In the genomic region with DNA sequence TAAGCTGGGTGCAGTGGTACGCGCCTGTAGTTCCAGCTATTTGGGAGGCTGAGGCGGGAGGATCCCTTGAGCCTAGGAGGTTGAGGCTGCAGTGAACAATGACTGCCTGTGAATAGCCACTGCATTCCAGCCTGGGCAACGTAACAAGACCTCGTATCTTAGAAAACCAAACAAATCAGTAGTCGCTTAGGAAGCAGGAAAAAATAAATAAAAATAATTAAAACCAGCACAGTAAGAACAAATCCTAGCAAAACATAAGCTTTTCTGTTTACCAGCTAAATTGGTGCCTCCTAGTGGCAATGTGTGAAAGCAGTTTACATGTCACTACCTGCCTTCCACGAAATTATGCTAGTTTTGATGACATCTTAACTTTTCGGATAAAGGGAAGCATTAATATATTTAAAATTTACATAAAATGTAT, we compare ENCODE assay signal across 9 cellular contexts. TPM values are rescaled to one million over a fixed set of nuclear protein-coding genes. Genes with fewer than 3 reads are reported as not detected.
DNase-seq lines count a peak whose midpoint lies in the region; ATAC-seq, FAIRE-seq and TF ChIP-seq lines count a peak whose summit lies in the region.
"Had no signal": no experiment of that assay in that cellular context is flagged by ENCODE, and none has a peak within 500 bp of the region (broad histone marks: within the 10 kb centered on the region; RNA-seq: fewer than 3 reads in every experiment).

No MANE protein-coding gene starts in this region.

- WGBS in esophagus muscularis mucosa = 43% methylated on average over 8 of the region's 8 CpGs
- WGBS in pancreas, 2 donors = 33 to 44% methylated on average over 8 of the region's 8 CpGs

- intact Hi-C loops in esophagus muscularis mucosa (cut with DNase I) (no loop called here), pancreas (cut with DNase I) (no loop called here)

- TF ChIP-seq CTCF in HFF-Myc (IDR thresholded peaks at IDR 0.05; ENCODE audit: low read depth, low read length, missing control alignments) (peak; percentile 60), esophagus muscularis mucosa (IDR thresholded peaks at IDR 0.05) (peak; percentile 24 to 61 (median 29)), pancreas (IDR thresholded peaks at IDR 0.05) (peak; percentile 21 to 50 (median 34))

- TF ChIP-seq POLR2A in esophagus muscularis mucosa (IDR thresholded peaks at IDR 0.05; ENCODE audit: low read depth) = no peak

- ATAC-seq in SK-N-SH treated with all-trans-retinoic acid at 6 μM for 48 hours = peak; percentile 6
- ATAC-seq in pancreas = no peak

- H3K9me3 ChIP-seq in esophagus muscularis mucosa = no peaks in the 10 kb centered on the region
- H3K9me3 ChIP-seq in pancreas = no peaks in the 10 kb centered on the region

- DNase-seq in CD1c-positive myeloid dendritic cell (ENCODE audit: extremely low spot score) (peak; percentile 60), HFF-Myc (ENCODE audit: extremely low read depth, low read depth) (peak; percentile 69), esophagus muscularis mucosa (ENCODE audit: extremely low spot score) (no peak), pancreas (peak in 1 of 6 donors; percentile 21), activated gamma-delta T cell (lab: John Stamatoyannopoulos, UW) (no peak), NCI-H1105 (lab: John Stamatoyannopoulos, UW) (no peak)
- no peak for DNase-seq in stimulated activated naive CD4-positive, alpha-beta T cell treated with Interleukin-2 at 50 U/mL for 16 hours (lab: John Stamatoyannopoulos, UW)

- FAIRE-seq in pancreas (lab: Jason Lieb, UNC) = peak; percentile 9

- H3K4me3 ChIP-seq in HFF-Myc (replicated peaks; ENCODE audit: low read depth, low read length) (peak overlapping the region; percentile 79), esophagus muscularis mucosa (peak overlapping the region; percentile 72 to 96 (median 82)), pancreas (peak overlapping the region in 3 of 4 donors; percentile 20 to 75 (median 75))

- peaks cover 32 to 43% (median 37%) of the 10 kb centered on the region in 4 donors for H3K4me1 ChIP-seq in esophagus muscularis mucosa
- H3K4me1 ChIP-seq in pancreas = peaks cover 12 to 29% (median 22%) of the 10 kb centered on the region in 3 donors

- H3K27ac ChIP-seq in esophagus muscularis mucosa (replicated peaks in 1 of 4) (peak overlapping the region; percentile 86 to 99 (median 95)), pancreas (peak overlapping the region in 2 of 4 donors; percentile 100)

- TF ChIP-seq EP300 in esophagus muscularis mucosa (IDR thresholded peaks at IDR 0.05) = no peak

- H3K36me3 ChIP-seq in esophagus muscularis mucosa (peaks cover 22 to 43% (median 38%) of the 10 kb centered on the region in 4 donors), pancreas (peaks cover 0 to 9% (median 0%) of the 10 kb centered on the region in 3 donors)

- H3K27me3 ChIP-seq in esophagus muscularis mucosa = no peaks in the 10 kb centered on the region
- no peaks in the 10 kb centered on the region for H3K27me3 ChIP-seq in pancreas

TF ChIP-seq in SK-N-SH treated with all-trans-retinoic acid at 6 μM for 48 hours, 23 proteins besides CTCF, POLR2A, EP300 and RAD21:
- TF ChIP-seq ZNF70 (CRISPR knock-in tag; IDR thresholded peaks at IDR 0.05) (no peak), ISL1 (CRISPR knock-in tag; IDR thresholded peaks at IDR 0.05) (no peak), BACH2 (CRISPR knock-in tag; IDR thresholded peaks at IDR 0.05; ENCODE audit: borderline replicate concordance) (no peak), TOX (CRISPR knock-in tag; IDR thresholded peaks at IDR 0.05; ENCODE audit: borderline replicate concordance) (no peak), SNAI2 (CRISPR knock-in tag; IDR thresholded peaks at IDR 0.05) (no peak), OSR1 (CRISPR knock-in tag; IDR thresholded peaks at IDR 0.05) (no peak), ZNF565 (CRISPR knock-in tag; conservative IDR thresholded peaks at IDR 0.05; ENCODE audit: low read depth) (no peak), ZC3H10 (CRISPR knock-in tag; IDR thresholded peaks at IDR 0.05) (no peak), CSDC2 (CRISPR knock-in tag; IDR thresholded peaks at IDR 0.05) (no peak)
- TF ChIP-seq, protein P1, sequence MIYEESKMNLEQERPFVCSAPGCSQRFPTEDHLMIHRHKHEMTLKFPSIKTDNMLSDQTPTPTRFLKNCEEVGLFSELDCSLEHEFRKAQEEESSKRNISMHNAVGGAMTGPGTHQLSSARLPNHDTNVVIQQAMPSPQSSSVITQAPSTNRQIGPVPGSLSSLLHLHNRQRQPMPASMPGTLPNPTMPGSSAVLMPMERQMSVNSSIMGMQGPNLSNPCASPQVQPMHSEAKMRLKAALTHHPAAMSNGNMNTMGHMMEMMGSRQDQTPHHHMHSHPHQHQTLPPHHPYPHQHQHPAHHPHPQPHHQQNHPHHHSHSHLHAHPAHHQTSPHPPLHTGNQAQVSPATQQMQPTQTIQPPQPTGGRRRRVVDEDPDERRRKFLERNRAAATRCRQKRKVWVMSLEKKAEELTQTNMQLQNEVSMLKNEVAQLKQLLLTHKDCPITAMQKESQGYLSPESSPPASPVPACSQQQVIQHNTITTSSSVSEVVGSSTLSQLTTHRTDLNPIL (CRISPR knock-in tag; IDR thresholded peaks at IDR 0.05; ENCODE audit: low read depth) = no peak
- TF ChIP-seq, protein P2, sequence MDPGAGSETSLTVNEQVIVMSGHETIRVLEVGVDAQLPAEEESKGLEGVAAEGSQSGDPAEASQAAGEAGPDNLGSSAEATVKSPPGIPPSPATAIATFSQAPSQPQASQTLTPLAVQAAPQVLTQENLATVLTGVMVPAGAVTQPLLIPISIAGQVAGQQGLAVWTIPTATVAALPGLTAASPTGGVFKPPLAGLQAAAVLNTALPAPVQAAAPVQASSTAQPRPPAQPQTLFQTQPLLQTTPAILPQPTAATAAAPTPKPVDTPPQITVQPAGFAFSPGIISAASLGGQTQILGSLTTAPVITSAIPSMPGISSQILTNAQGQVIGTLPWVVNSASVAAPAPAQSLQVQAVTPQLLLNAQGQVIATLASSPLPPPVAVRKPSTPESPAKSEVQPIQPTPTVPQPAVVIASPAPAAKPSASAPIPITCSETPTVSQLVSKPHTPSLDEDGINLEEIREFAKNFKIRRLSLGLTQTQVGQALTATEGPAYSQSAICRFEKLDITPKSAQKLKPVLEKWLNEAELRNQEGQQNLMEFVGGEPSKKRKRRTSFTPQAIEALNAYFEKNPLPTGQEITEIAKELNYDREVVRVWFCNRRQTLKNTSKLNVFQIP (CRISPR knock-in tag; IDR thresholded peaks at IDR 0.05; ENCODE audit: borderline replicate concordance, low read depth) = no peak
- TF ChIP-seq, protein P3, sequence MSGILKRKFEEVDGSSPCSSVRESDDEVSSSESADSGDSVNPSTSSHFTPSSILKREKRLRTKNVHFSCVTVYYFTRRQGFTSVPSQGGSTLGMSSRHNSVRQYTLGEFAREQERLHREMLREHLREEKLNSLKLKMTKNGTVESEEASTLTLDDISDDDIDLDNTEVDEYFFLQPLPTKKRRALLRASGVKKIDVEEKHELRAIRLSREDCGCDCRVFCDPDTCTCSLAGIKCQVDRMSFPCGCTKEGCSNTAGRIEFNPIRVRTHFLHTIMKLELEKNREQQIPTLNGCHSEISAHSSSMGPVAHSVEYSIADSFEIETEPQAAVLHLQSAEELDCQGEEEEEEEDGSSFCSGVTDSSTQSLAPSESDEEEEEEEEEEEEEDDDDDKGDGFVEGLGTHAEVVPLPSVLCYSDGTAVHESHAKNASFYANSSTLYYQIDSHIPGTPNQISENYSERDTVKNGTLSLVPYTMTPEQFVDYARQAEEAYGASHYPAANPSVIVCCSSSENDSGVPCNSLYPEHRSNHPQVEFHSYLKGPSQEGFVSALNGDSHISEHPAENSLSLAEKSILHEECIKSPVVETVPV (CRISPR knock-in tag; IDR thresholded peaks at IDR 0.05) = no peak

RNA-seq across cellular contexts. Expression of a gene that starts 1.3 kb away (rescaled TPM):
- total RNA-seq in esophagus muscularis mucosa (10 to 100 TPM in 2 of 4 donors, 1 to 10 TPM in 2; 5.4 to 13.4 (median 9.9) TPM), pancreas (1 to 10 TPM; 2.3 to 6.2 (median 4.3) TPM)
- polyA plus RNA-seq in pancreas = 10 to 100 TPM; 16.6 to 18.1 TPM

RNA-seq across cellular contexts. Expression of a gene that starts 11.4 kb away (rescaled TPM):
- total RNA-seq in esophagus muscularis mucosa (100 to 1,000 TPM; 255 to 471 (median 274) TPM), pancreas (10 to 100 TPM in 1 of 6 donors, 1 to 10 TPM in 5; 1.1 to 13.2 (median 4.6) TPM)
- 1 to 10 TPM; 8.6 TPM for polyA plus RNA-seq in pancreas

RNA-seq across cellular contexts. Expression of a gene that starts 18.0 kb away (rescaled TPM):
- 1 to 10 TPM in 2 of 4 donors, under 1 TPM in 2; 0.50 to 1.9 (median 1.3) TPM for total RNA-seq in esophagus muscularis mucosa
- total RNA-seq in pancreas = 1 to 10 TPM; 2.0 to 3.4 (median 2.1) TPM
- 1 to 10 TPM; 1.1 to 1.5 TPM for polyA plus RNA-seq in pancreas

RNA-seq across cellular contexts. Expression of a gene that starts 22.3 kb away (rescaled TPM):
- total RNA-seq in esophagus muscularis mucosa = under 1 TPM in 3 of 4 donors, not detected in 1; 0.13 to 0.66 (median 0.34) TPM
- under 1 TPM; 0.35 to 0.84 (median 0.54) TPM for total RNA-seq in pancreas
- 1 to 10 TPM; 2.8 to 4.9 TPM for polyA plus RNA-seq in pancreas
- total RNA-seq: T-helper 1 cell treated with Interleukin-12 subunit alpha and Interleukin-12 subunit beta and Interleukin-4 antibody, amounts not matched to agents 30 ng/mL and 1 ng/mL, for 36 hours had no signal

RNA-seq across cellular contexts. Expression of a gene that starts 32.4 kb away (rescaled TPM):
- total RNA-seq in esophagus muscularis mucosa (1 to 10 TPM in 1 of 4 donors, not detected in 3; 1.3 TPM), pancreas (under 1 TPM in 4 of 6 donors, not detected in 2; 0.39 to 0.61 (median 0.52) TPM)
- polyA plus RNA-seq in pancreas = 1 to 10 TPM; 2.0 to 5.5 TPM
- total RNA-seq: T-helper 1 cell treated with Interleukin-12 subunit alpha and Interleukin-12 subunit beta and Interleukin-4 antibody, amounts not matched to agents 30 ng/mL and 1 ng/mL, for 36 hours had no signal

Comparison
In these comparisons a context has a peak if more than half of its experiments do, and no peak if none do; other contexts are left out.
1. DNase-seq: peak in CD1c-positive myeloid dendritic cell (single experiment) and HFF-Myc (single experiment); none in esophagus muscularis mucosa (single experiment), stimulated activated naive CD4-positive, alpha-beta T cell treated with Interleukin-2 at 50 U/mL for 16 hours (single experiment), activated gamma-delta T cell (single experiment) and NCI-H1105 (single experiment).
2. RNA of a gene that starts 11.4 kb away (total RNA-seq): 255 to 471 TPM in esophagus muscularis mucosa; 1.1 to 13.2 TPM in pancreas; every median in the first group is over 10 times any median in the second.
3. Peak in every context shown above with its lines, with median percentiles within 50 percentile points of each other: H3K4me3 ChIP-seq and CTCF ChIP-seq.